ENCODE assay signal across 19 cellular contexts in genomic region chr12:91763654-91764439, GRCh38.
DNase-seq lines count a peak whose midpoint lies in the region; ATAC-seq and TF ChIP-seq lines count a peak whose summit lies in the region.
"Had no signal": no experiment of that assay in that cellular context is flagged by ENCODE, and none has a peak within 500 bp of the region (broad histone marks: within the 10 kb centered on the region; RNA-seq: fewer than 3 reads in every experiment).

No MANE protein-coding gene starts in this region.

- H3K4me1 ChIP-seq in heart left ventricle (peaks cover 0 to 7% (median 0%) of the 10 kb centered on the region in 12 donors), right cardiac atrium (ENCODE audit: control insufficient read depth, insufficient read depth, low read length) (no peaks in the 10 kb centered on the region), vagina (peaks cover 7% of the 10 kb centered on the region)
- H3K4me1 ChIP-seq: SJSA1 had no signal

- H3K36me3 ChIP-seq in heart left ventricle (no peaks in the 10 kb centered on the region), WERI-Rb-1 (no peaks in the 10 kb centered on the region), vagina (no peaks in the 10 kb centered on the region)
- H3K36me3 ChIP-seq: SJSA1 had no signal

- no peak for TF ChIP-seq CTCF in heart left ventricle (IDR thresholded peaks at IDR 0.05)
- no peak for TF ChIP-seq CTCF in WERI-Rb-1 (IDR thresholded peaks at IDR 0.05; ENCODE audit: low read depth, low read length)
- TF ChIP-seq CTCF in fibroblast of villous mesenchyme (IDR thresholded peaks at IDR 0.05; ENCODE audit: insufficient read depth, low read depth, low read length), result no peak
- no peak for TF ChIP-seq CTCF in type B pancreatic cell (conservative IDR thresholded peaks at IDR 0.05)
- no peak for TF ChIP-seq CTCF in vagina (IDR thresholded peaks at IDR 0.05)

- no peak overlapping the region for H3K4me3 ChIP-seq in heart left ventricle
- H3K4me3 ChIP-seq in right cardiac atrium (ENCODE audit: low read length), result no peak overlapping the region
- no peak overlapping the region; the same call in 1 of the 2 replicates for H3K4me3 ChIP-seq in WERI-Rb-1 (ENCODE audit: low read depth, low read length)
- H3K4me3 ChIP-seq in fibroblast of villous mesenchyme (ENCODE audit: low read depth, low read length), result no peak overlapping the region
- H3K4me3 ChIP-seq in vagina, result no peak overlapping the region
- H3K4me3 ChIP-seq: SJSA1 had no signal

- peaks cover 8% of the 10 kb centered on the region for H3K4me1 Mint-ChIP-seq in type B pancreatic cell (ENCODE audit: unreplicated experiment)

- TF ChIP-seq POLR2A in heart left ventricle (IDR thresholded peaks at IDR 0.05) (no peak), vagina (IDR thresholded peaks at IDR 0.05) (no peak)

- H3K36me3 Mint-ChIP-seq in type B pancreatic cell, result no peaks in the 10 kb centered on the region

- intact Hi-C loops in heart left ventricle (cut with DNase I), result no loop called here
- intact Hi-C loops in right cardiac atrium (cut with DNase I), result no loop called here
- intact Hi-C loops in vagina (cut with DNase I), result no loop called here

- peak overlapping the region; percentile 3 for H3K27ac Mint-ChIP-seq in type B pancreatic cell

- no peaks in the 10 kb centered on the region for H3K27me3 ChIP-seq in heart left ventricle
- H3K27me3 ChIP-seq in right cardiac atrium (ENCODE audit: control insufficient read depth, insufficient read depth), result no peaks in the 10 kb centered on the region
- H3K27me3 ChIP-seq in WERI-Rb-1 (ENCODE audit: insufficient read depth, low read depth, severe bottlenecking), result no peaks in the 10 kb centered on the region
- H3K27me3 ChIP-seq in vagina, result no peaks in the 10 kb centered on the region
- H3K27me3 ChIP-seq: SJSA1 had no signal

- no peak overlapping the region for H3K4me3 Mint-ChIP-seq in type B pancreatic cell

- H3K9me3 ChIP-seq in heart left ventricle (peaks cover 0 to 26% (median 7%) of the 10 kb centered on the region in 12 donors), right cardiac atrium (ENCODE audit: control insufficient read depth, low read length) (no peaks in the 10 kb centered on the region), WERI-Rb-1 (ENCODE audit: severe bottlenecking) (peaks cover 2% of the 10 kb centered on the region), vagina (no peaks in the 10 kb centered on the region)
- H3K9me3 ChIP-seq: SJSA1 had no signal

- no peak overlapping the region for H3K27ac ChIP-seq in heart left ventricle
- no peak overlapping the region for H3K27ac ChIP-seq in right cardiac atrium (ENCODE audit: low read length)
- H3K27ac ChIP-seq in WERI-Rb-1, result peak overlapping the region; percentile 62
- no peak overlapping the region for H3K27ac ChIP-seq in vagina
- H3K27ac ChIP-seq: KMS-11, RWPE1, SJSA1 had no signal

- H3K27me3 Mint-ChIP-seq in type B pancreatic cell, result no peaks in the 10 kb centered on the region

- ATAC-seq in heart left ventricle (peak in 3 of 4 donors; percentile 29 to 75 (median 60)), right cardiac atrium (no peak), HG03095 (IDR thresholded peaks at IDR 0.05; ENCODE audit: unreplicated experiment) (no peak)
- ATAC-seq: HepG2, PC-3 had no signal

- H3K9me3 Mint-ChIP-seq in type B pancreatic cell, result peaks cover 5% of the 10 kb centered on the region

- 45 to 51% (median 50%) methylated on average over 6 of the region's 6 CpGs for WGBS in heart left ventricle, 4 donors
- WGBS in right cardiac atrium, result 44% methylated on average over 6 of the region's 6 CpGs

- DNase-seq in heart left ventricle (no peak), right cardiac atrium (no peak), WERI-Rb-1 (peak; percentile 34), fibroblast of villous mesenchyme (ENCODE audit: low read depth) (peak; percentile 39), type B pancreatic cell (ENCODE audit: extremely low spot score, unreplicated experiment) (no peak), vagina (ENCODE audit: extremely low spot score in 2 of 2) (no peak)
- no peak for DNase-seq in activated effector memory CD4-positive, alpha-beta T cell treated with anti-CD3 and anti-CD28 coated beads, Interleukin-2, amount 50 U/mL, for 16 hours
- DNase-seq: COR-L47, DMS53, NCI-H1048, NCI-H146, NCI-H2081, NCI-H69, PC-3 had no signal

Comparison
In these comparisons a context has a peak if more than half of its experiments do, and no peak if none do; other contexts are left out.
1. ATAC-seq: peak in heart left ventricle (3 of 4); none in right cardiac atrium (0 of 2) and HG03095 (single experiment).
2. DNase-seq: peak in WERI-Rb-1 (single experiment) and fibroblast of villous mesenchyme (single experiment); none in heart left ventricle (0 of 5), right cardiac atrium (0 of 3), type B pancreatic cell (single experiment), activated effector memory CD4-positive, alpha-beta T cell treated with anti-CD3 and anti-CD28 coated beads, Interleukin-2, amount 50 U/mL, for 16 hours (single experiment) and vagina (0 of 2).